Comparison of ENCODE assay signal across 1 cellular context in genomic region chr4:3645711-3646221, GRCh38.
TF ChIP-seq lines count a peak whose summit lies in the region.

No MANE protein-coding gene starts in this region.

TF ChIP-seq in H1, 55 proteins besides CTCF, POLR2A, EP300 and RAD21 (continued from another document):
- TF ChIP-seq CHD7 (IDR thresholded peaks at IDR 0.05; ENCODE audit: insufficient replicate concordance, low read length) (no peak), KDM5A (IDR thresholded peaks at IDR 0.05; ENCODE audit: low read length) (no peak), TEAD4 (IDR thresholded peaks at IDR 0.05; ENCODE audit: low read depth, low read length) (no peak), MAFK (IDR thresholded peaks at IDR 0.05; ENCODE audit: low read depth, low read length) (no peak), SP1 (IDR thresholded peaks at IDR 0.05; ENCODE audit: low read depth, low read length) (no peak), ATF3 (IDR thresholded peaks at IDR 0.05; ENCODE audit: insufficient read depth, low read depth, low read length) (no peak), BACH1 (IDR thresholded peaks at IDR 0.05; ENCODE audit: low read length) (no peak)
